Comparison of ENCODE assay signal across 27 cellular contexts in the genomic region with DNA sequence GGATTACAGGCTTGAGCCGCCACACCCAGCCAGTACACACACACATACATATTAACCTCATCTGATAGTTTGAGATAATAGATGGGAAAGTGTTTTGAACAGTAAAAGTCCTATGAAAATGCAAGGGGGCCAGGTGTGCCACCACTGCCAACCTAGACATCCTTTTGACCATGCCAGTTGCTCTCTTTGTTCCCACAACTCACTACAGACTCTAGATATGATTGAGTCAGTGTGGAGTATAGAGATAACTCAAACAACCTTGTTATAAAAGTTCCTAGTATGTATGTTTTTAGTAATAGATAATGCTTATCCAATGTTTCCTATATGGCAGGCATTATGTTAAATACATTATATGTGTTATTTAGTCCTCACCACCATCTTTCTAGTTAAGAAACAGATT.
"Had no signal": no experiment of that assay in that cellular context is flagged by ENCODE, and none has a peak within 500 bp of the region (broad histone marks: within the 10 kb centered on the region; RNA-seq: fewer than 3 reads in every experiment).

No MANE protein-coding gene starts in this region.

- H3K27me3 Mint-ChIP-seq: effector memory CD8-positive, alpha-beta T cell had no signal

- H3K4me3 ChIP-seq: coronary artery, dorsolateral prefrontal cortex, esophagus squamous epithelium, gastroesophageal sphincter, heart left ventricle, hepatocyte, left ventricle myocardium inferior, lower lobe of right lung, mucosa of descending colon had no signal

- ATAC-seq: effector memory CD8-positive, alpha-beta T cell; esophagus mucosa; gastroesophageal sphincter; left colon; left lobe of liver; lower lobe of right lung; mucosa of descending colon had no signal

- H2AFZ ChIP-seq: hepatocyte had no signal

- H3K4me2 ChIP-seq: hepatocyte had no signal

- H3K27ac Mint-ChIP-seq: endodermal cell, mesothelial cell of epicardium had no signal

- H3K79me2 ChIP-seq: hepatocyte had no signal

- FAIRE-seq: colon, endometrium, kidney had no signal

- H3K27me3 ChIP-seq: dorsolateral prefrontal cortex, esophagus squamous epithelium, gastroesophageal sphincter, heart left ventricle, hepatocyte had no signal

- H3K4me1 Mint-ChIP-seq: endodermal cell, mesothelial cell of epicardium had no signal

- H3K27ac ChIP-seq: coronary artery, dorsolateral prefrontal cortex, epithelial cell of prostate, esophagus squamous epithelium, gastroesophageal sphincter, heart left ventricle, hepatocyte, left ventricle myocardium inferior, lower lobe of right lung had no signal

- H3K9me3 ChIP-seq: esophagus squamous epithelium, gastroesophageal sphincter, heart left ventricle, left ventricle myocardium inferior, lower lobe of right lung, mucosa of descending colon had no signal

- H3K4me3 Mint-ChIP-seq: effector memory CD8-positive, alpha-beta T cell; endodermal cell; immature natural killer cell; mesothelial cell of epicardium had no signal

- DNase-seq: dorsolateral prefrontal cortex; effector CD8-positive, alpha-beta T cell; effector memory CD8-positive, alpha-beta T cell; endodermal cell; esophagus squamous epithelium; foreskin fibroblast; foreskin melanocyte; heart left ventricle; hypothalamus; immature natural killer cell; islet precursor cell; kidney; kidney glomerular epithelial cell; left colon; left ventricle myocardium inferior; lower lobe of right lung; mesenchymal stem cell; mucosa of descending colon had no signal

- H3K9me3 Mint-ChIP-seq: effector memory CD8-positive, alpha-beta T cell; endodermal cell; mesothelial cell of epicardium had no signal
